Comparison of ENCODE assay signal across 10 cellular contexts in genomic region chr4:172813359-172813923, GRCh38.
DNase-seq lines count a peak whose midpoint lies in the region; ATAC-seq and TF ChIP-seq lines count a peak whose summit lies in the region.
"Had no signal": no experiment of that assay in that cellular context is flagged by ENCODE, and none has a peak within 500 bp of the region (broad histone marks: within the 10 kb centered on the region; RNA-seq: fewer than 3 reads in every experiment).

No MANE protein-coding gene starts in this region.

- DNase-seq in OCI-M1 (lab: John Stamatoyannopoulos, UW) (peak; percentile 79), SHP77 treated with DMSO at 0.1 percent for 48 hours (lab: John Stamatoyannopoulos, UW) (no peak), coronary artery (ENCODE audit: low spot score) (no peak), NCI-H748 (lab: John Stamatoyannopoulos, UW; ENCODE audit: unreplicated experiment) (no peak)
- no peak for DNase-seq in stimulated activated CD4-positive, alpha-beta T cell treated with anti-CD3 and anti-CD28 coated beads, Interleukin-15, amount 100 ng/mL, for 24 hours
- DNase-seq: natural killer cell had no signal

- no peak overlapping the region for H3K27ac ChIP-seq in coronary artery
- H3K27ac ChIP-seq: BLaER1 treated with 17β-estradiol and CSF1 and Interleukin-3, amounts not matched to agents 10 nM and 100 nM had no signal

- no peak for TF ChIP-seq CTCF in coronary artery (IDR thresholded peaks at IDR 0.05)

- H3K4me3 ChIP-seq in coronary artery = no peak overlapping the region
- H3K4me3 ChIP-seq: BLaER1 treated with 17β-estradiol and CSF1 and Interleukin-3, amounts not matched to agents 10 nM and 100 nM had no signal

- ATAC-seq in GM18502 (IDR thresholded peaks at IDR 0.05; ENCODE audit: poor library complexity, unreplicated experiment) = peak; percentile 92
- peak; percentile 91 for ATAC-seq in GM21381 (IDR thresholded peaks at IDR 0.05; ENCODE audit: unreplicated experiment)
- ATAC-seq in HG03097 (IDR thresholded peaks at IDR 0.05; ENCODE audit: low FRiP score, unreplicated experiment) = peak; percentile 95
- ATAC-seq: natural killer cell had no signal
